13 cellular contexts compared by ENCODE assay signal in the genomic region with DNA sequence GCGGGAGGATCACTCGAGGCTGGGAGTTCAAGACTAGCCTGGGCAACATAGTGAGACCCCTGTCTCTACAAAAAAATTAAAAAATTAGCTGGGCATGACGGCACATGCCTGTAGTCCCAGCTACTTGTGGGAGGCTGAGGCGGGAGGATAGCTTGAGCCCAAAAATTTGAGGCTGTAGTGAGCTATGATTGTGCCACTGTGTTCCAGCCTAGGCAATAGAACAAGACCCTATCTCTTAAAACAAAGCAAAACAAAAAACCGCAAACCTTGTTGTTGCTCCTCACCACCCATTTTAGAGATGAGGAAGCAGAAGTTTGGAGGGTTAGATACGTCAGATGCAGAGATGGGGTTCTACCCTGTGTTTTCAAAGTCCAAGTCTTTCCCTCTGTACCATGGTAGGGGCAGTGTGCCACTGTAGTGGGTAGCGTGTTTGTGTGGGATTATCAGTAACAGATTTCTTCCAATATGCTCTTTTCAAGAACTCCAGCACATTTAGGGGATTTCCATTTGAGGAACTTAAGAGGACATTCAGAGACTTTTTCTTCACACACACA.
DNase-seq lines count a peak whose midpoint lies in the region; ATAC-seq and TF ChIP-seq lines count a peak whose summit lies in the region.
"Had no signal": no experiment of that assay in that cellular context is flagged by ENCODE, and none has a peak within 500 bp of the region (broad histone marks: within the 10 kb centered on the region; RNA-seq: fewer than 3 reads in every experiment).

No MANE protein-coding gene starts in this region.

- no peak overlapping the region for H3K4me3 ChIP-seq in CD4-positive, alpha-beta memory T cell (ENCODE audit: low read length in 2 of 2)
- H3K4me3 ChIP-seq in HEK293 (ENCODE audit: low read depth, low read length): no peak overlapping the region
- no peak overlapping the region for H3K4me3 ChIP-seq in muscle layer of duodenum (ENCODE audit: low read depth in 1 of 2, low read length in 2 of 2)
- no peak overlapping the region for H3K4me3 ChIP-seq in dorsolateral prefrontal cortex
- H3K4me3 ChIP-seq: breast epithelium, psoas muscle, SK-N-MC had no signal

- H3K27ac Mint-ChIP-seq in CD4-positive, alpha-beta memory T cell: peak overlapping the region in 6 of 7 donors; percentile 67 to 91 (median 77)
- H3K27ac Mint-ChIP-seq in activated CD8-positive, alpha-beta T cell treated with anti-CD3 and anti-CD28 coated beads for 36 hours: peak overlapping the region; percentile 55

- intact Hi-C loops in CD4-positive, alpha-beta memory T cell (cut with micrococcal nuclease): no loop called here
- intact Hi-C loops in activated CD8-positive, alpha-beta T cell treated with anti-CD3 and anti-CD28 coated beads for 36 hours (cut with micrococcal nuclease): no loop called here
- intact Hi-C loops in dorsolateral prefrontal cortex (cut with DNase I): no loop called here

- H3K4me1 Mint-ChIP-seq in CD4-positive, alpha-beta memory T cell: peaks cover 43 to 70% (median 54%) of the 10 kb centered on the region in 4 donors
- peaks cover 44% of the 10 kb centered on the region for H3K4me1 Mint-ChIP-seq in activated CD8-positive, alpha-beta T cell treated with anti-CD3 and anti-CD28 coated beads for 36 hours (ENCODE audit: low read depth)

- peaks cover 0 to 7% (median 3%) of the 10 kb centered on the region in 8 donors for H3K9me3 Mint-ChIP-seq in CD4-positive, alpha-beta memory T cell
- H3K9me3 Mint-ChIP-seq in activated CD8-positive, alpha-beta T cell treated with anti-CD3 and anti-CD28 coated beads for 36 hours: peaks cover 18% of the 10 kb centered on the region

- POLR2A ChIA-PET in CD4-positive, alpha-beta memory T cell (lab: Charles Lee; ENCODE audit: partially characterized antibody): no interaction called here
- POLR2A ChIA-PET in HEK293 (lab: Yijun Ruan, JAX): no interaction called here
- POLR2A ChIA-PET in activated CD8-positive, alpha-beta T cell treated with anti-CD3 and anti-CD28 coated beads for 36 hours (lab: Charles Lee): no interaction called here

- TF ChIP-seq CTCF in HEK293 (tag by site-specific recombination; IDR thresholded peaks at IDR 0.05) (no peak), dorsolateral prefrontal cortex (IDR thresholded peaks at IDR 0.05 in 54 of 56, conservative IDR thresholded peaks at IDR 0.05 in 2 of 56; ENCODE audit: low read depth in 1 of 56, partially characterized antibody in 56 of 56) (no peak)
- TF ChIP-seq CTCF in activated CD8-positive, alpha-beta T cell treated with anti-CD3 and anti-CD28 coated beads for 36 hours (IDR thresholded peaks at IDR 0.05): no peak

- no peak overlapping the region for H3K27ac ChIP-seq in CD4-positive, alpha-beta memory T cell (ENCODE audit: low read depth, low read length)
- H3K27ac ChIP-seq in HEK293 (ENCODE audit: extremely low read depth, low read depth, low read length): no peak overlapping the region
- H3K27ac ChIP-seq in muscle layer of duodenum (ENCODE audit: low read length): peak overlapping the region; percentile 25
- H3K27ac ChIP-seq in dorsolateral prefrontal cortex: peak overlapping the region in 4 of 59 donors; percentile 17 to 35 (median 34)
- H3K27ac ChIP-seq: breast epithelium, psoas muscle, SK-N-MC had no signal

- H3K9me3 ChIP-seq in CD4-positive, alpha-beta memory T cell (ENCODE audit: control insufficient read depth in 1 of 2, low read length in 2 of 2): no peaks in the 10 kb centered on the region
- H3K9me3 ChIP-seq in HEK293 (ENCODE audit: control insufficient read depth, insufficient read depth, low read depth, low read length) (no peaks in the 10 kb centered on the region), muscle layer of duodenum (ENCODE audit: control insufficient read depth in 1 of 2, low read length in 2 of 2) (peaks cover 0 to 3% of the 10 kb centered on the region in 2 donors)
- H3K9me3 ChIP-seq: psoas muscle had no signal

- no peaks in the 10 kb centered on the region for H3K27me3 ChIP-seq in CD4-positive, alpha-beta memory T cell (ENCODE audit: insufficient read depth, low read length)
- no peaks in the 10 kb centered on the region for H3K27me3 ChIP-seq in muscle layer of duodenum (ENCODE audit: low read depth, low read length)
- H3K27me3 ChIP-seq in dorsolateral prefrontal cortex: no peaks in the 10 kb centered on the region
- H3K27me3 ChIP-seq: breast epithelium had no signal

- H3K4me1 ChIP-seq in CD4-positive, alpha-beta memory T cell (ENCODE audit: insufficient read depth, low read length): peaks cover 26% of the 10 kb centered on the region
- H3K4me1 ChIP-seq in HEK293 (ENCODE audit: control insufficient read depth, insufficient read depth, low read length): no peaks in the 10 kb centered on the region
- H3K4me1 ChIP-seq in muscle layer of duodenum (ENCODE audit: control insufficient read depth in 1 of 2, insufficient read depth in 2 of 2, low read length in 2 of 2): peaks cover 0 to 7% of the 10 kb centered on the region in 2 donors
- H3K4me1 ChIP-seq: breast epithelium, psoas muscle had no signal

- no peak for ATAC-seq in activated CD8-positive, alpha-beta T cell treated with anti-CD3 and anti-CD28 coated beads for 36 hours
- ATAC-seq in HG03354 (IDR thresholded peaks at IDR 0.05; ENCODE audit: poor library complexity, severe bottlenecking, unreplicated experiment): no peak
- ATAC-seq in HG02642 (IDR thresholded peaks at IDR 0.05; ENCODE audit: poor library complexity, unreplicated experiment): no peak
- ATAC-seq: psoas muscle had no signal

- H3K4me3 Mint-ChIP-seq in CD4-positive, alpha-beta memory T cell: peak overlapping the region in 5 of 8 donors; percentile 5 to 61 (median 36)
- H3K4me3 Mint-ChIP-seq in activated CD8-positive, alpha-beta T cell treated with anti-CD3 and anti-CD28 coated beads for 36 hours: no peak overlapping the region

- peaks cover 29 to 41% of the 10 kb centered on the region in 2 donors for H3K36me3 Mint-ChIP-seq in CD4-positive, alpha-beta memory T cell
- peaks cover 27% of the 10 kb centered on the region for H3K36me3 Mint-ChIP-seq in activated CD8-positive, alpha-beta T cell treated with anti-CD3 and anti-CD28 coated beads for 36 hours (ENCODE audit: low read depth)

- H3K27me3 Mint-ChIP-seq in CD4-positive, alpha-beta memory T cell: no peaks in the 10 kb centered on the region
- no peaks in the 10 kb centered on the region for H3K27me3 Mint-ChIP-seq in activated CD8-positive, alpha-beta T cell treated with anti-CD3 and anti-CD28 coated beads for 36 hours

- CTCF ChIA-PET in CD4-positive, alpha-beta memory T cell (lab: Charles Lee; ENCODE audit: partially characterized antibody): interaction anchor here (0.6 kb wide), 1 partner anchor 425 kb away, joined by 4 read pairs; no protein-coding TSS in a partner anchor
- CTCF ChIA-PET in HEK293 (lab: Yijun Ruan, JAX): no interaction called here
- CTCF ChIA-PET in activated CD8-positive, alpha-beta T cell treated with anti-CD3 and anti-CD28 coated beads for 36 hours (lab: Charles Lee): interaction anchor here (1.1 kb wide), 1 partner anchor 11 kb away, joined by 4 read pairs; no protein-coding TSS in a partner anchor

- H3K36me3 ChIP-seq in CD4-positive, alpha-beta memory T cell (ENCODE audit: insufficient read depth, low read length): no peaks in the 10 kb centered on the region
- H3K36me3 ChIP-seq in HEK293 (ENCODE audit: control insufficient read depth in 2 of 2, insufficient read depth in 1 of 2, low read length in 2 of 2) (no peaks in the 10 kb centered on the region), muscle layer of duodenum (ENCODE audit: control insufficient read depth in 1 of 2, insufficient read depth in 2 of 2, low read length in 2 of 2) (no peaks in the 10 kb centered on the region)
- H3K36me3 ChIP-seq: breast epithelium had no signal

- DNase-seq in CD4-positive, alpha-beta memory T cell: peak in 1 of 5 donors; percentile 5
- DNase-seq in activated CD8-positive, alpha-beta T cell treated with anti-CD3 and anti-CD28 coated beads for 36 hours: no peak
- DNase-seq in dorsolateral prefrontal cortex: no peak
- no peak for DNase-seq in DMS79 (lab: John Stamatoyannopoulos, UW)
- DNase-seq: kidney, NCI-H446, psoas muscle had no signal

TF ChIP-seq in HEK293, 187 proteins besides CTCF, POLR2A, EP300 and RAD21:
- TF ChIP-seq ZNF555 (tag by site-specific recombination; conservative IDR thresholded peaks at IDR 0.05) (no peak), ZNF121 (tag by site-specific recombination; IDR thresholded peaks at IDR 0.05) (peak; percentile 57; the same call in 1 of the 2 replicates), ZNF354C (tag by site-specific recombination; IDR thresholded peaks at IDR 0.05; ENCODE audit: borderline replicate concordance, low read depth) (no peak)
